In genomic region chr19:48491793-48492123, GRCh38 we compare ENCODE assay signal across 10 cellular contexts. TPM values are rescaled to one million over a fixed set of nuclear protein-coding genes. Genes with fewer than 3 reads are reported as not detected.
DNase-seq lines count a peak whose midpoint lies in the region; ATAC-seq and TF ChIP-seq lines count a peak whose summit lies in the region.
"Had no signal": no experiment of that assay in that cellular context is flagged by ENCODE, and none has a peak within 500 bp of the region (broad histone marks: within the 10 kb centered on the region; RNA-seq: fewer than 3 reads in every experiment).

No MANE protein-coding gene starts in this region.

- peak overlapping the region; percentile 72 for H3K4me3 Mint-ChIP-seq in activated naive CD4-positive, alpha-beta T cell treated with anti-CD3 and anti-CD28 coated beads, Interleukin-2, amount 50 U/mL, for 24 hours
- peak overlapping the region; percentile 76 for H3K4me3 Mint-ChIP-seq in T-helper 17 cell

- H3K4me1 ChIP-seq in iPS-18a (ENCODE audit: control insufficient read depth, low read depth, low read length) (peaks cover 14% of the 10 kb centered on the region), thyroid gland (peaks cover 23 to 47% of the 10 kb centered on the region in 2 donors)

- no peak for TF ChIP-seq CTCF in thyroid gland (IDR thresholded peaks at IDR 0.05)

- H3K4me3 ChIP-seq in iPS-18a (ENCODE audit: low read length) (peak overlapping the region; percentile 50), thyroid gland (replicated peaks in 1 of 3) (no peak overlapping the region)

- no peaks in the 10 kb centered on the region for H3K9me3 Mint-ChIP-seq in activated naive CD4-positive, alpha-beta T cell treated with anti-CD3 and anti-CD28 coated beads, Interleukin-2, amount 50 U/mL, for 24 hours

- H3K27me3 ChIP-seq in iPS-18a (ENCODE audit: control insufficient read depth, insufficient read depth, low read length) (peaks cover 17% of the 10 kb centered on the region), thyroid gland (no peaks in the 10 kb centered on the region)

- intact Hi-C loops in thyroid gland (cut with DNase I): no loop called here

- WGBS in thyroid gland, 2 donors: 34 to 46% methylated on average over 10 of the region's 10 CpGs

- no peak overlapping the region for H3K27ac Mint-ChIP-seq in activated naive CD4-positive, alpha-beta T cell treated with anti-CD3 and anti-CD28 coated beads, Interleukin-2, amount 50 U/mL, for 24 hours
- no peak overlapping the region for H3K27ac Mint-ChIP-seq in T-helper 17 cell

- H3K36me3 ChIP-seq in iPS-18a (ENCODE audit: control insufficient read depth, low read depth, low read length): no peaks in the 10 kb centered on the region
- H3K36me3 ChIP-seq in thyroid gland: no peaks in the 10 kb centered on the region

- H3K27ac ChIP-seq in iPS-18a (ENCODE audit: low read length) (no peak overlapping the region), thyroid gland (peak overlapping the region in 2 of 3 donors; percentile 23 to 24)

- ATAC-seq in T-helper 17 cell: no peak
- ATAC-seq: left lobe of liver had no signal

- TF ChIP-seq POLR2A in thyroid gland (IDR thresholded peaks at IDR 0.05): no peak

- H3K9ac ChIP-seq in iPS-18a (ENCODE audit: low read length): peak overlapping the region; percentile 45

- H3K4me1 Mint-ChIP-seq in activated naive CD4-positive, alpha-beta T cell treated with anti-CD3 and anti-CD28 coated beads, Interleukin-2, amount 50 U/mL, for 24 hours: peaks cover 34% of the 10 kb centered on the region
- peaks cover 21% of the 10 kb centered on the region for H3K4me1 Mint-ChIP-seq in T-helper 17 cell

- H3K9me3 ChIP-seq in T-helper 17 cell (ENCODE audit: control insufficient read depth, low read length, poor library complexity, severe bottlenecking) (no peaks in the 10 kb centered on the region), iPS-18a (ENCODE audit: control insufficient read depth, low read depth, low read length) (no peaks in the 10 kb centered on the region), thyroid gland (no peaks in the 10 kb centered on the region)

- H3K27me3 Mint-ChIP-seq in activated naive CD4-positive, alpha-beta T cell treated with anti-CD3 and anti-CD28 coated beads, Interleukin-2, amount 50 U/mL, for 24 hours: peaks cover 5% of the 10 kb centered on the region
- peaks cover 26% of the 10 kb centered on the region for H3K27me3 Mint-ChIP-seq in T-helper 17 cell

- DNase-seq in activated naive CD4-positive, alpha-beta T cell (lab: John Stamatoyannopoulos, UW): no peak
- no peak for DNase-seq in T-helper 17 cell
- no peak for DNase-seq in thyroid gland
- no peak for DNase-seq in HCEC 1CT
- DNase-seq in OCI-M2 (lab: John Stamatoyannopoulos, UW; ENCODE audit: unreplicated experiment): no peak
- DNase-seq in activated CD4-positive, CD25-positive, alpha-beta regulatory T cell (lab: John Stamatoyannopoulos, UW): no peak
- DNase-seq: NCI-H1417 treated with DMSO at 0.1 percent for 48 hours had no signal

- no peaks in the 10 kb centered on the region for H3K36me3 Mint-ChIP-seq in activated naive CD4-positive, alpha-beta T cell treated with anti-CD3 and anti-CD28 coated beads, Interleukin-2, amount 50 U/mL, for 24 hours
- H3K36me3 Mint-ChIP-seq in T-helper 17 cell (ENCODE audit: low read depth): no peaks in the 10 kb centered on the region

RNA-seq across cellular contexts. Expression of gene LMTK3, which starts 19.9 kb away (rescaled TPM):
- 10 to 100 TPM; 11.5 to 18.4 TPM for total RNA-seq in T-helper 17 cell
- 1 to 10 TPM; 3.0 to 7.1 (median 4.6) TPM for total RNA-seq in thyroid gland

RNA-seq across cellular contexts. Expression of gene CYTH2, which starts 22.6 kb away (rescaled TPM):
- total RNA-seq in T-helper 17 cell (10 to 100 TPM; 42.3 to 53.4 TPM), thyroid gland (100 to 1,000 TPM in 2 of 4 donors, 10 to 100 TPM in 2; 91.6 to 232 (median 139) TPM)

RNA-seq across cellular contexts. Expression of gene KCNJ14, which starts 36.4 kb away (rescaled TPM):
- total RNA-seq in T-helper 17 cell: 1 to 10 TPM; 1.7 to 2.5 TPM
- total RNA-seq in thyroid gland: 1 to 10 TPM; 1.2 to 1.9 (median 1.4) TPM

RNA-seq across cellular contexts. Expression of gene GRWD1, which starts 46.0 kb away (rescaled TPM):
- total RNA-seq in T-helper 17 cell (10 to 100 TPM; 32.5 TPM), thyroid gland (10 to 100 TPM; 22.4 to 40.5 (median 29.1) TPM)
